ENCODE assay signal across 2 cellular contexts in the genomic region with DNA sequence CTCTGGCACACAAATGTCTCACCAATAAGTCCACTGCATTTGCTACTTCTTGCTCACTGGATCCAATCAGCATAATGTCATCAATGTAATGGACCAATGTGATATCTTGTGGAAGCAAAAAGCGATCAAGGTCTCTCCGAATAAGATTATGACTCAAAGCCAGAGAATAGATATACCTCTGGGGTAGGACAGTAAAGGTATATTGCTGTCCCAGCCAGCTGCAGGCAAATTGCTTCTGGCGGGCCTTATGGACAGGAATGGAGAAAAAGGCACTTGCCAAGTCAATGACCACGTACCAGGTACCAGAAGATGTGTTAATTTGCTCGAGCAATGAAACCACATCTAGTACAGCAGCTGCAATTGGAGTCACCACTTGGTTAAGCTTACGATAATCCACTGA. TPM values are rescaled to one million over a fixed set of nuclear protein-coding genes. Genes with fewer than 3 reads are reported as not detected.
"Had no signal": no experiment of that assay in that cellular context is flagged by ENCODE, and none has a peak within 500 bp of the region (broad histone marks: within the 10 kb centered on the region; RNA-seq: fewer than 3 reads in every experiment).

No MANE protein-coding gene starts in this region.

RNA-seq across cellular contexts. Expression of gene SMKR1, which starts 54.9 kb away (rescaled TPM):
- total RNA-seq: HepG2, IMR-90 had no signal
